In the genomic region with DNA sequence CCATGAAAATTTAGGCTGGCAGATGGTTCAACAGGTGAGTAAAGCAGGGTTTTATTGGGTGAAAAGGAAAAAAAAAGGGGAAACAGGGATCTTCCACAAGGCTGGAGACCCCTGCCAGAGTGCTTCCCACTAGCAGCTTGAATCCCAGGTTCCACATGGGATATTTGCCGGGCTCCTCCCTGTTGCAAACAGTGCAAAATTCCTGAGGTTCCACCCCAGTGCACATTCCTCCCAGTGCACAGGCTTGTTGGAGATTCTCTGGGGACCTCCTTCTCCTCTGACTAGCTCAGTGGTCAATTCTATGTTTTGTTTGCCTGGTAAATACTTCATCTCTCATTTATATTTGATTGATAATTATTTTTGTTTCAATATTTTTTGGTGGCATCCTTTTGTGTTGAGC, we compare ENCODE assay signal across 22 cellular contexts.
"Had no signal": no experiment of that assay in that cellular context is flagged by ENCODE, and none has a peak within 500 bp of the region (broad histone marks: within the 10 kb centered on the region; RNA-seq: fewer than 3 reads in every experiment).

No MANE protein-coding gene starts in this region.

- H3K27me3 ChIP-seq: esophagus muscularis mucosa, gastrocnemius medialis, neural progenitor cell, ovary, testis, tibial nerve, upper lobe of right lung, vagina had no signal

- H3K4me1 ChIP-seq: esophagus muscularis mucosa, gastrocnemius medialis, neural progenitor cell, testis, tibial nerve, upper lobe of right lung, vagina had no signal

- FAIRE-seq: endometrium, keratinocyte had no signal

- H3K27ac Mint-ChIP-seq: immature natural killer cell; naive thymus-derived CD8-positive, alpha-beta T cell; neural progenitor cell; stimulated activated memory B cell treated with anti-CD40 and anti-IgM and Interleukin-4, amounts not matched to agents 10 μg/mL and 1 μg/mL and 100 μg/mL, for 72 hours; stimulated activated naive CD8-positive, alpha-beta T cell treated with anti-CD3 and anti-CD28 coated beads, Interleukin-15, Interleukin-2, amounts not matched to agents 100 ng/mL and 50 ng/mL, for 24 hours had no signal

- H3K9me3 ChIP-seq: esophagus muscularis mucosa, gastrocnemius medialis, mucosa of descending colon, ovary, testis, tibial nerve, upper lobe of right lung, vagina had no signal

- H3K27me3 Mint-ChIP-seq: naive thymus-derived CD8-positive, alpha-beta T cell; stimulated activated memory B cell treated with anti-CD40 and anti-IgM and Interleukin-4, amounts not matched to agents 10 μg/mL and 1 μg/mL and 100 μg/mL, for 72 hours; stimulated activated naive CD8-positive, alpha-beta T cell treated with anti-CD3 and anti-CD28 coated beads, Interleukin-15, Interleukin-2, amounts not matched to agents 100 ng/mL and 50 ng/mL, for 24 hours had no signal

- H2AFZ ChIP-seq: neural progenitor cell had no signal

- H3K4me2 ChIP-seq: neural progenitor cell had no signal

- H3K27ac ChIP-seq: esophagus muscularis mucosa, gastrocnemius medialis, neural progenitor cell, ovary, tibial nerve, upper lobe of right lung, vagina had no signal

- ATAC-seq: gastrocnemius medialis; left colon; mucosa of descending colon; naive thymus-derived CD8-positive, alpha-beta T cell; right cardiac atrium had no signal

- DNase-seq: effector memory CD4-positive, alpha-beta T cell; gastrocnemius medialis; glutamatergic neuron; immature natural killer cell; mammary epithelial cell; mucosa of descending colon; naive thymus-derived CD8-positive, alpha-beta T cell; nucleus accumbens; ovary; right cardiac atrium; stimulated activated CD4-positive, alpha-beta T cell treated with anti-CD3 and anti-CD28 coated beads, Interleukin-4, amount 100 ng/mL, for 1 hour; testis; upper lobe of right lung had no signal

- H3K36me3 Mint-ChIP-seq: immature natural killer cell; naive thymus-derived CD8-positive, alpha-beta T cell; neural progenitor cell; stimulated activated memory B cell treated with anti-CD40 and anti-IgM and Interleukin-4, amounts not matched to agents 10 μg/mL and 1 μg/mL and 100 μg/mL, for 72 hours had no signal

- H3K36me3 ChIP-seq: esophagus muscularis mucosa, gastrocnemius medialis, neural progenitor cell, ovary, tibial nerve, upper lobe of right lung, vagina had no signal

- H3K4me3 ChIP-seq: esophagus muscularis mucosa, gastrocnemius medialis, mucosa of descending colon, neural progenitor cell, ovary, testis, tibial nerve, upper lobe of right lung, vagina had no signal

- H3K4me3 Mint-ChIP-seq: immature natural killer cell; naive thymus-derived CD8-positive, alpha-beta T cell; neural progenitor cell; stimulated activated memory B cell treated with anti-CD40 and anti-IgM and Interleukin-4, amounts not matched to agents 10 μg/mL and 1 μg/mL and 100 μg/mL, for 72 hours; stimulated activated naive CD8-positive, alpha-beta T cell treated with anti-CD3 and anti-CD28 coated beads, Interleukin-15, Interleukin-2, amounts not matched to agents 100 ng/mL and 50 ng/mL, for 24 hours had no signal

- H3K9ac ChIP-seq: neural progenitor cell had no signal

- H3K4me1 Mint-ChIP-seq: immature natural killer cell; naive thymus-derived CD8-positive, alpha-beta T cell; stimulated activated memory B cell treated with anti-CD40 and anti-IgM and Interleukin-4, amounts not matched to agents 10 μg/mL and 1 μg/mL and 100 μg/mL, for 72 hours had no signal

- H3K9me3 Mint-ChIP-seq: stimulated activated naive CD8-positive, alpha-beta T cell treated with anti-CD3 and anti-CD28 coated beads, Interleukin-15, Interleukin-2, amounts not matched to agents 100 ng/mL and 50 ng/mL, for 24 hours had no signal
